8 cellular contexts compared by ENCODE assay signal in the genomic region with DNA sequence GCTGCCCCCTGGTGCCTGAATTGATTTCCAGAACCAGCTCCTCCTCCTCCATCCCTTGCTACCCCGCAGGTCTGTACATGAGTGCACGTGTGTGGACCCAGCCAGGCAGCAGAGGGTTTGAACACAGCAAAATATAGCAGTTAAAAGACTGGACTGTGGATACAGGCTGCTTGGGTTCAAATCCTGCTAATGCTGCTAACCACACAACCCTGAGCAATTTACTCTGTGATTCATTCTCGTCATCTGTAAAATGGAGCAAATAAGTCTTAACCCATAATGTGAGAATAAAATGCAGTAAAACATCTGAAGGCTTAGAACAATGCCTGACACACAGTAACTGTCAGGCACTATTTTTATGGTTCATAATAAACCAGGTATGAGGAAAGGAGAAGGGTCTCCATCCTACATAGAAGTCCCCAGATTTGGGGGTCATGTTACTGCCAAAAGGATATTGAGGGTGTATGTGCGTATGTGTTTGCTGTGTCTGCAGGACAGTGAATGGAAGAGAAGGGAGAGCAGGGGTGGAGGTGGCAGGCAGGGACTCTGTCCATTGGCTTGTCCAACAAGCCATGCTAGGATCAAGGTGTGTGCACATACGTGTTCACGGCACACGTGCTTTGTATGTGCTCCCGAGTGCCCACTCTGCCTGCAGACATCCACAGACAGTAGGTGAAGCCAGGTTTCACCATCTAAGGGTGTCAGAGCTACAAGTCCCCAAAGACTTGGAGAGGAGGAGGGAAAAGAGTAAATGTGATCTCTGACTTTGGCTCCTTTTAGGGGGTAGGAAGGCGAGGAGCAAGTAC. TPM values are rescaled to one million over a fixed set of nuclear protein-coding genes. Genes with fewer than 3 reads are reported as not detected.
A peak's percentile ranks its signal among the peaks of the same experiment; 100 is the strongest.
DNase-seq lines count a peak whose midpoint lies in the region; ATAC-seq, FAIRE-seq and TF ChIP-seq lines count a peak whose summit lies in the region.

No MANE protein-coding gene starts in this region.

- POLR2A ChIA-PET in activated CD8-positive, alpha-beta T cell treated with anti-CD3 and anti-CD28 coated beads for 36 hours (lab: Charles Lee) = interaction anchor here (0.6 to 17.5 kb wide), 33 partner anchors 9 to 477 kb away, joined by 3 to 417 read pairs (median 5); a partner anchor contains a TSS

- ATAC-seq in HG02884 (IDR thresholded peaks at IDR 0.05; ENCODE audit: unreplicated experiment) (peak; percentile 58), omental fat pad (ENCODE audit: low FRiP score) (no peak)
- ATAC-seq in activated CD8-positive, alpha-beta T cell treated with anti-CD3 and anti-CD28 coated beads for 36 hours = no peak

- H3K9ac ChIP-seq in kidney (ENCODE audit: low read length in 2 of 2) = peak overlapping the region; percentile 54 to 98

- peak overlapping the region; percentile 99 to 100 for H3K27ac ChIP-seq in kidney (ENCODE audit: low read depth in 2 of 2, low read length in 2 of 2)

- H3K9me3 ChIP-seq in kidney (ENCODE audit: control insufficient read depth in 1 of 2, low read length in 2 of 2) = no peaks in the 10 kb centered on the region

- H3K4me3 Mint-ChIP-seq in activated CD8-positive, alpha-beta T cell treated with anti-CD3 and anti-CD28 coated beads for 36 hours = peak overlapping the region; percentile 98

- no peaks in the 10 kb centered on the region for H3K9me3 Mint-ChIP-seq in activated CD8-positive, alpha-beta T cell treated with anti-CD3 and anti-CD28 coated beads for 36 hours

- CTCF ChIA-PET in activated CD8-positive, alpha-beta T cell treated with anti-CD3 and anti-CD28 coated beads for 36 hours (lab: Charles Lee) = interaction anchor here (0.6 to 9.8 kb wide), 49 partner anchors 9 to 428 kb away, joined by 3 to 167 read pairs (median 5); a partner anchor contains a TSS

- H3K27me3 Mint-ChIP-seq in activated CD8-positive, alpha-beta T cell treated with anti-CD3 and anti-CD28 coated beads for 36 hours = no peaks in the 10 kb centered on the region

- TF ChIP-seq CTCF in GM13977 (IDR thresholded peaks at IDR 0.05; ENCODE audit: extremely low read depth, insufficient read depth, missing control alignments) = peak; percentile 85
- peak; percentile 87 for TF ChIP-seq CTCF in activated CD8-positive, alpha-beta T cell treated with anti-CD3 and anti-CD28 coated beads for 36 hours (IDR thresholded peaks at IDR 0.05)
- TF ChIP-seq CTCF in kidney (IDR thresholded peaks at IDR 0.05; ENCODE audit: borderline replicate concordance, extremely low read depth, insufficient read depth) = peak; percentile 87
- no peak for TF ChIP-seq CTCF in omental fat pad (IDR thresholded peaks at IDR 0.05)

- H3K4me3 ChIP-seq in kidney (ENCODE audit: low read length in 2 of 2) = peak overlapping the region; percentile 87 to 93

- intact Hi-C loops in activated CD8-positive, alpha-beta T cell treated with anti-CD3 and anti-CD28 coated beads for 36 hours (cut with micrococcal nuclease) = loop anchor here (5.0 kb wide), 1 partner anchor 105 kb away; a partner anchor contains a TSS
- intact Hi-C loops in kidney (cut with DNase I) = loop anchor here (5.0 kb wide), 1 partner anchor 45 kb away; no protein-coding TSS in a partner anchor

- no peak for FAIRE-seq in kidney (lab: Jason Lieb, UNC)

- in situ Hi-C loops in GM13977 (cut with MboI; ENCODE audit: low pct_unique_long_range_greater_than_20kb, low sequenced_read_pairs, unreplicated experiment) = loop anchor here (10.0 kb wide), 1 partner anchor 358 kb away; a partner anchor contains a TSS

- H3K4me1 Mint-ChIP-seq in activated CD8-positive, alpha-beta T cell treated with anti-CD3 and anti-CD28 coated beads for 36 hours (ENCODE audit: low read depth) = peaks cover 34% of the 10 kb centered on the region

- H3K4me1 ChIP-seq in kidney (ENCODE audit: control insufficient read depth in 1 of 2, insufficient read depth in 1 of 2, low read depth in 1 of 2, low read length in 2 of 2) = peaks cover 8 to 16% of the 10 kb centered on the region in 2 donors

- DNase-seq in GM13977 (ENCODE audit: low spot score) (no peak), kidney (no peak), superior temporal gyrus (ENCODE audit: extremely low spot score) (peak; percentile 92), omental fat pad (ENCODE audit: low spot score) (no peak), SIG-M5 treated with dmso at 0.1 percent for 504 hours (lab: John Stamatoyannopoulos, UW; ENCODE audit: unreplicated experiment) (no peak), cerebellar cortex (ENCODE audit: low spot score) (no peak)
- no peak for DNase-seq in activated CD8-positive, alpha-beta T cell treated with anti-CD3 and anti-CD28 coated beads for 36 hours

- peaks cover 0 to 3% of the 10 kb centered on the region in 2 donors for H3K36me3 ChIP-seq in kidney (ENCODE audit: control insufficient read depth in 1 of 2, insufficient read depth in 2 of 2, low read length in 2 of 2)

- peaks cover 31% of the 10 kb centered on the region for H3K36me3 Mint-ChIP-seq in activated CD8-positive, alpha-beta T cell treated with anti-CD3 and anti-CD28 coated beads for 36 hours (ENCODE audit: low read depth)

- peak overlapping the region; percentile 99 for H3K27ac Mint-ChIP-seq in activated CD8-positive, alpha-beta T cell treated with anti-CD3 and anti-CD28 coated beads for 36 hours

RNA-seq across cellular contexts. Expression of a gene that starts 1.5 kb away (rescaled TPM):
- total RNA-seq in activated CD8-positive, alpha-beta T cell treated with anti-CD3 and anti-CD28 coated beads for 36 hours = 100 to 1,000 TPM; 207 to 209 TPM
- total RNA-seq in kidney = 232 TPM
- polyA plus RNA-seq in kidney (ENCODE audit: insufficient read depth, low read depth, low replicate concordance) = 74.8 TPM
- 100 to 1,000 TPM; 112 to 234 (median 124) TPM for total RNA-seq in omental fat pad

RNA-seq across cellular contexts. Expression of a gene that starts 15.6 kb away (rescaled TPM):
- total RNA-seq in activated CD8-positive, alpha-beta T cell treated with anti-CD3 and anti-CD28 coated beads for 36 hours = 1 to 10 TPM; 1.5 to 1.9 TPM
- total RNA-seq in kidney (121 TPM), omental fat pad (100 to 1,000 TPM; 312 to 592 (median 571) TPM)
- 18.7 TPM for polyA plus RNA-seq in kidney (ENCODE audit: insufficient read depth, low read depth, low replicate concordance)

RNA-seq across cellular contexts. Expression of a gene that starts 23.8 kb away (rescaled TPM):
- total RNA-seq in activated CD8-positive, alpha-beta T cell treated with anti-CD3 and anti-CD28 coated beads for 36 hours = 10 to 100 TPM; 69.3 to 70.8 TPM
- total RNA-seq in kidney = 28.0 TPM
- 13.9 TPM for polyA plus RNA-seq in kidney (ENCODE audit: insufficient read depth, low read depth, low replicate concordance)
- total RNA-seq in omental fat pad = 10 to 100 TPM; 15.1 to 24.7 (median 18.1) TPM

RNA-seq across cellular contexts. Expression of a gene that starts 34.1 kb away (rescaled TPM):
- 10 to 100 TPM; 76.1 to 80.6 TPM for total RNA-seq in activated CD8-positive, alpha-beta T cell treated with anti-CD3 and anti-CD28 coated beads for 36 hours
- total RNA-seq in kidney = 10.3 TPM
- polyA plus RNA-seq in kidney (ENCODE audit: insufficient read depth, low read depth, low replicate concordance) = 2.1 TPM
- 1 to 10 TPM; 4.6 to 9.8 (median 5.9) TPM for total RNA-seq in omental fat pad

RNA-seq across cellular contexts. Expression of a gene that starts 34.7 kb away (rescaled TPM):
- total RNA-seq in activated CD8-positive, alpha-beta T cell treated with anti-CD3 and anti-CD28 coated beads for 36 hours = not detected
- total RNA-seq in kidney (not detected), omental fat pad (not detected)
- polyA plus RNA-seq in kidney (ENCODE audit: insufficient read depth, low read depth, low replicate concordance) = not detected

Comparison
In these comparisons a context has a peak if more than half of its experiments do, and no peak if none do; other contexts are left out.
1. CTCF ChIP-seq: peak in GM13977 (single experiment), activated CD8-positive, alpha-beta T cell treated with anti-CD3 and anti-CD28 coated beads for 36 hours (single experiment) and kidney (single experiment); none in omental fat pad (0 of 3).
2. RNA of a gene that starts 15.6 kb away (total RNA-seq): 312 to 592 TPM in omental fat pad and 121 TPM in kidney (single experiment); 1.5 to 1.9 TPM in activated CD8-positive, alpha-beta T cell treated with anti-CD3 and anti-CD28 coated beads for 36 hours; every median in the first group is over 10 times any median in the second.